Comparison of ENCODE assay signal across 8 cellular contexts in the genomic region with DNA sequence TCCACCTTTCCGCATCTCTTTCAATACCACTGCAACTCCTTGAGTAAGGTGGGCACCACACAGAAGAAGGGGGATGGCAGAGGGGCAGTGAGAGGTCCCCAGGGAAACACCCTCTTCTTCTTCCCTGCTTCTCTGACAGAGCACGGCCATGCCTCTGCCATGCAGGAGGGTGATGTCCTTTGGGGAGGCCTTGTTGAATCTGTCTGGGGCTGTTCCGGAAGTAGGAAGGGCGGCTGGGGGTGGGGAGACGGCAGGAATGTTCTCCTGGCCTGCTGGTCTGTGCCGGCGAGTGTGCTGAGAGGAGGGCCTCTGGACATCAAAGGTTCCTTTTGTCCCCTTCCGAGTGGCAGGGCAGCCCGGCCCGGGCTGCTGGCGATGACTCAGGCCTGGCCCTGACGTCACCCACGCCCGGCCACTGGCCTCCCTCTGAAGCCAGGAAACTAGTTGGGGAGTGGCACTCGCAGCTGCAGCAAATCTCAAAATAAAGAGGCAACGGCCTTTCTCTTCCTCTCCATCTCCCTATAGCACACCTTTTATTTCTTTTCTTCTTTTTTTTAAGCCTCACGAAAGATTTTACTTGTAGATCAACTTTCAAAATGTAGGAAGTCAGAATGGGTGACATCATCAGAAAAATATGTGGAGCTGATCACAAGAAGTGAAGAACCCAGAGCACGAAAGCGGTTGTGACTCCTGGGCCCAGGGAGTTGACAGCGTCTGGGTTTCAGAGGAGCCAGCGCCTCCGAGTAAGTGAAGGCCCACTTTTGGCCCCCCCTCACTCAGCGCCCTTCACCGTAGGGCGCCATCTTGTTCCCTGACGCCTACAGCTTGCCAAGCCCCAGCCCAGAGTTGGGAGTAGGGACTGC. TPM values are rescaled to one million over a fixed set of nuclear protein-coding genes. Genes with fewer than 3 reads are reported as not detected.
DNase-seq lines count a peak whose midpoint lies in the region; ATAC-seq, FAIRE-seq and TF ChIP-seq lines count a peak whose summit lies in the region.

A gene with protein sequence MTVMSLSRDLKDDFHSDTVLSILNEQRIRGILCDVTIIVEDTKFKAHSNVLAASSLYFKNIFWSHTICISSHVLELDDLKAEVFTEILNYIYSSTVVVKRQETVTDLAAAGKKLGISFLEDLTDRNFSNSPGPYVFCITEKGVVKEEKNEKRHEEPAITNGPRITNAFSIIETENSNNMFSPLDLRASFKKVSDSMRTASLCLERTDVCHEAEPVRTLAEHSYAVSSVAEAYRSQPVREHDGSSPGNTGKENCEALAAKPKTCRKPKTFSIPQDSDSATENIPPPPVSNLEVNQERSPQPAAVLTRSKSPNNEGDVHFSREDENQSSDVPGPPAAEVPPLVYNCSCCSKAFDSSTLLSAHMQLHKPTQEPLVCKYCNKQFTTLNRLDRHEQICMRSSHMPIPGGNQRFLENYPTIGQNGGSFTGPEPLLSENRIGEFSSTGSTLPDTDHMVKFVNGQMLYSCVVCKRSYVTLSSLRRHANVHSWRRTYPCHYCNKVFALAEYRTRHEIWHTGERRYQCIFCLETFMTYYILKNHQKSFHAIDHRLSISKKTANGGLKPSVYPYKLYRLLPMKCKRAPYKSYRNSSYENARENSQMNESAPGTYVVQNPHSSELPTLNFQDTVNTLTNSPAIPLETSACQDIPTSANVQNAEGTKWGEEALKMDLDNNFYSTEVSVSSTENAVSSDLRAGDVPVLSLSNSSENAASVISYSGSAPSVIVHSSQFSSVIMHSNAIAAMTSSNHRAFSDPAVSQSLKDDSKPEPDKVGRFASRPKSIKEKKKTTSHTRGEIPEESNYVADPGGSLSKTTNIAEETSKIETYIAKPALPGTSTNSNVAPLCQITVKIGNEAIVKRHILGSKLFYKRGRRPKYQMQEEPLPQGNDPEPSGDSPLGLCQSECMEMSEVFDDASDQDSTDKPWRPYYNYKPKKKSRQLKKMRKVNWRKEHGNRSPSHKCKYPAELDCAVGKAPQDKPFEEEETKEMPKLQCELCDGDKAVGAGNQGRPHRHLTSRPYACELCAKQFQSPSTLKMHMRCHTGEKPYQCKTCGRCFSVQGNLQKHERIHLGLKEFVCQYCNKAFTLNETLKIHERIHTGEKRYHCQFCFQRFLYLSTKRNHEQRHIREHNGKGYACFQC (N-terminal part only) (plus strand): TSS at position 443 of the 863 bp plus-strand sequence. CDS start 73,885 bp downstream, outside the sequence.

- H3K79me2 ChIP-seq in astrocyte (ENCODE audit: insufficient read depth, low read length), result peaks cover 40% of the 10 kb centered on the region

- H3K36me3 ChIP-seq in astrocyte (ENCODE audit: insufficient read depth, low read length), result peaks cover 4% of the 10 kb centered on the region

- in situ Hi-C loops in GM13977 (cut with MboI; ENCODE audit: low pct_unique_long_range_greater_than_20kb, low sequenced_read_pairs, unreplicated experiment), result no loop called here

- H4K20me1 ChIP-seq in astrocyte (ENCODE audit: insufficient read depth, low read length), result no peaks in the 10 kb centered on the region

- peaks cover 6% of the 10 kb centered on the region for H3K36me3 Mint-ChIP-seq in astrocyte (ENCODE audit: low read depth, unreplicated experiment)

- intact Hi-C loops in right cardiac atrium (cut with DNase I), result loop anchor here in 1 of 4 donors (5.0 to 10.0 kb wide), 3 partner anchors 34 to 197 kb away; no protein-coding TSS in a partner anchor

- H3K27me3 Mint-ChIP-seq in astrocyte (ENCODE audit: low read depth, unreplicated experiment), result no peaks in the 10 kb centered on the region

- WGBS in right cardiac atrium, result 27% methylated on average over 26 of the region's 26 CpGs

- peaks cover 55% of the 10 kb centered on the region for H3K4me1 Mint-ChIP-seq in astrocyte (ENCODE audit: low read depth, unreplicated experiment)

- H2AFZ ChIP-seq in astrocyte (ENCODE audit: low read depth, low read length), result no peak within 1 kb of the TSS

- no peaks in the 10 kb centered on the region for H3K9me3 Mint-ChIP-seq in astrocyte (ENCODE audit: unreplicated experiment)

- H3K9ac ChIP-seq in astrocyte (ENCODE audit: low read length), result peak within 1 kb of the TSS; percentile 94

- DNase-seq in DMS53 (lab: John Stamatoyannopoulos, UW), result peak; percentile 97
- DNase-seq in LHCN-M2 (ENCODE audit: low read depth), result peak; percentile 96
- DNase-seq in astrocyte (ENCODE audit: low read depth), result peak; percentile 95
- peak; percentile 95 to 96 (median 96) for DNase-seq in right cardiac atrium
- DNase-seq in pons (ENCODE audit: low spot score), result peak; percentile 95
- DNase-seq in stimulated activated CD4-positive, alpha-beta T cell treated with anti-CD3 and anti-CD28 coated beads, Interleukin-2, amount 100 ng/mL, for 48 hours, result no peak
- DNase-seq in GM13977 (ENCODE audit: low spot score), result no peak

- H3K27ac ChIP-seq in astrocyte (ENCODE audit: low read depth, low read length), result peak within 1 kb of the TSS; percentile 100
- peak within 1 kb of the TSS; percentile 99 for H3K27ac ChIP-seq in right cardiac atrium (ENCODE audit: low read length)

- H3K4me1 ChIP-seq in astrocyte (ENCODE audit: insufficient read depth, low read length) (peaks cover 61% of the 10 kb centered on the region), right cardiac atrium (ENCODE audit: control insufficient read depth, insufficient read depth, low read length) (peaks cover 9% of the 10 kb centered on the region)

- H3K4me2 ChIP-seq in astrocyte (ENCODE audit: low read length), result peak within 1 kb of the TSS; percentile 82

- FAIRE-seq in astrocyte (lab: Jason Lieb, UNC), result no peak

- no peak for TF ChIP-seq CTCF in astrocyte (IDR thresholded peaks at IDR 0.05; ENCODE audit: insufficient read depth, low read depth, low read length)
- no peak for TF ChIP-seq CTCF in GM13977 (IDR thresholded peaks at IDR 0.05; ENCODE audit: extremely low read depth, insufficient read depth, missing control alignments)

- no peaks in the 10 kb centered on the region for H3K9me3 ChIP-seq in astrocyte (ENCODE audit: insufficient read depth, low read depth, low read length)
- no peaks in the 10 kb centered on the region for H3K9me3 ChIP-seq in right cardiac atrium (ENCODE audit: control insufficient read depth, low read length)

- H3K4me3 Mint-ChIP-seq in astrocyte (ENCODE audit: unreplicated experiment), result peak within 1 kb of the TSS; percentile 84

- H3K4me3 ChIP-seq in astrocyte (ENCODE audit: insufficient read depth, low read depth, low read length) (peak within 1 kb of the TSS; percentile 62), right cardiac atrium (ENCODE audit: low read length) (peak within 1 kb of the TSS; percentile 46)

- H3K27me3 ChIP-seq in astrocyte (ENCODE audit: insufficient read depth, low read length), result no peaks in the 10 kb centered on the region
- no peaks in the 10 kb centered on the region for H3K27me3 ChIP-seq in right cardiac atrium (ENCODE audit: control insufficient read depth, insufficient read depth)

- peak within 1 kb of the TSS; percentile 99 for H3K27ac Mint-ChIP-seq in astrocyte (ENCODE audit: unreplicated experiment)

- ATAC-seq in right cardiac atrium (peak; percentile 96), GM19023 (IDR thresholded peaks at IDR 0.05; ENCODE audit: unreplicated experiment) (no peak)

RNA-seq across cellular contexts. Expression of the gene that starts here (rescaled TPM):
- total RNA-seq in LHCN-M2 (2014; rRNA removed) (153 and 164 TPM in 2 replicates), astrocyte (57.6 and 60.7 TPM in 2 replicates), right cardiac atrium (10 to 100 TPM; 68.6 to 76.9 (median 73.6) TPM)
- polyA plus RNA-seq in LHCN-M2 (2012), result 23.5 TPM
- 14.6 TPM for polyA plus RNA-seq in right cardiac atrium

Comparison
In these comparisons a context has a peak if more than half of its experiments do, and no peak if none do; other contexts are left out.
1. DNase-seq: peak in DMS53 (single experiment), LHCN-M2 (single experiment), astrocyte (single experiment), right cardiac atrium (3 of 3) and pons (single experiment); none in stimulated activated CD4-positive, alpha-beta T cell treated with anti-CD3 and anti-CD28 coated beads, Interleukin-2, amount 100 ng/mL, for 48 hours (0 of 2) and GM13977 (single experiment).